ENCODE assay signal across 29 cellular contexts in the genomic region with DNA sequence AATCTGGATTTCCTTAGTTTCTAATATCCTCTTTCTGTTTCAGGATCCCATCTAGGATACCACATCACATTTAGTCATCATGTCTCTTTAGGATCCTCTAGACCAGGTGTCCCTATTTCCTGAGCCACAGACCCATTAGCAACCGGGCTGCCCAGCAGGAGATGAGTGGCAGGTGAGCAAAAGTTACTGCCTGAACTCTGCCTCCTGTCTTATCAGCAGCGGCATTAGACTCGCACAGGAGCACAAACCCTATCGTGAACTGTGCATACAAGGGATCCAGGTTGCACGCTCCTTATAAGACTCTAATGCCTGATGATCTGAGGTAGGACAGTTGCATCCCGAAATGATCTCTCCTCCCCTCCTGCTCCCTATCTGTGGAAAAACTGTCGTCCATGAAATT.
"Had no signal": no experiment of that assay in that cellular context is flagged by ENCODE, and none has a peak within 500 bp of the region (broad histone marks: within the 10 kb centered on the region; RNA-seq: fewer than 3 reads in every experiment).

No MANE protein-coding gene starts in this region.

- FAIRE-seq: bronchial epithelial cell had no signal

- H3K27ac Mint-ChIP-seq: activated CD4-positive, alpha-beta memory T cell treated with anti-CD3 and anti-CD28 coated beads for 36 hours; activated CD4-positive, alpha-beta T cell treated with anti-CD3 and anti-CD28 coated beads, Interleukin-2, amount 10 ng/mL, durations not matched to agents 7 days and 5 days; activated naive CD4-positive, alpha-beta T cell treated with anti-CD3 and anti-CD28 coated beads, Interleukin-2, amount 50 U/mL, for 72 hours; activated naive CD8-positive, alpha-beta T cell treated with anti-CD3 and anti-CD28 coated beads, Interleukin-2, amount 50 U/mL, for 24 hours had no signal

- H3K4me3 ChIP-seq: ascending aorta, body of pancreas, SJCRH30 had no signal

- H3K27ac ChIP-seq: ascending aorta, body of pancreas, SJCRH30, VCaP had no signal

- DNase-seq: activated CD4-positive, alpha-beta memory T cell treated with anti-CD3 and anti-CD28 coated beads for 36 hours; activated CD4-positive, alpha-beta T cell treated with anti-CD3 and anti-CD28 coated beads, Interleukin-2, amount 10 ng/mL, durations not matched to agents 7 days and 5 days; activated CD4-positive, CD25-positive, alpha-beta regulatory T cell; activated CD8-positive, alpha-beta memory T cell treated with anti-CD3 and anti-CD28 coated beads for 24 hours; activated effector memory CD4-positive, alpha-beta T cell treated with anti-CD3 and anti-CD28 coated beads, Interleukin-2, amount 50 U/mL, for 16 hours; activated naive CD4-positive, alpha-beta T cell treated with Interleukin-2 at 50 U/mL for 16 hours; activated naive CD8-positive, alpha-beta T cell treated with anti-CD3 and anti-CD28 coated beads, Interleukin-2, amount 50 U/mL, for 24 hours; activated T-cell treated with anti-CD3 and anti-CD28 coated beads, Interleukin-2, amount 50 U/mL, for 4 hours; amniotic stem cell; body of pancreas; central memory CD4-positive, alpha-beta T cell; Karpas-422; MM.1S; NCI-H1694; NCI-H2029; NCI-H2107; NCI-H2171 treated with DMSO at 0.1 percent for 48 hours; NCI-H226; NCI-H526 treated with DMSO at 0.1 percent for 48 hours; NCI-H82; Right ventricle myocardium superior; RPMI8226; SJCRH30; SK-N-SH; T-helper 1 cell had no signal

- H3K4me3 Mint-ChIP-seq: activated CD4-positive, alpha-beta memory T cell treated with anti-CD3 and anti-CD28 coated beads for 36 hours; activated CD4-positive, alpha-beta T cell treated with anti-CD3 and anti-CD28 coated beads, Interleukin-2, amount 10 ng/mL, durations not matched to agents 7 days and 5 days; activated naive CD8-positive, alpha-beta T cell treated with anti-CD3 and anti-CD28 coated beads, Interleukin-2, amount 50 U/mL, for 24 hours; activated T-cell treated with anti-CD3 and anti-CD28 coated beads, Interleukin-2, amount 50 U/mL, for 4 hours had no signal

- ATAC-seq: activated naive CD4-positive, alpha-beta T cell treated with anti-CD3 and anti-CD28 coated beads, Interleukin-2, amount 50 U/mL, for 72 hours; activated naive CD8-positive, alpha-beta T cell treated with anti-CD3 and anti-CD28 coated beads, Interleukin-2, amount 50 U/mL, for 24 hours; activated T-cell treated with anti-CD3 and anti-CD28 coated beads, Interleukin-2, amount 50 U/mL, for 4 hours; body of pancreas had no signal

- H3K9me2 ChIP-seq: SK-N-SH had no signal

- H3K9ac ChIP-seq: SK-N-SH had no signal

- H3K4me1 Mint-ChIP-seq: activated CD4-positive, alpha-beta T cell treated with anti-CD3 and anti-CD28 coated beads, Interleukin-2, amount 10 ng/mL, durations not matched to agents 7 days and 5 days; activated naive CD8-positive, alpha-beta T cell treated with anti-CD3 and anti-CD28 coated beads, Interleukin-2, amount 50 U/mL, for 24 hours had no signal

- H3K9me3 ChIP-seq: ascending aorta, body of pancreas, SJCRH30, SK-N-SH had no signal

- H3K9me3 Mint-ChIP-seq: activated CD4-positive, alpha-beta memory T cell treated with anti-CD3 and anti-CD28 coated beads for 36 hours; activated CD4-positive, alpha-beta T cell treated with anti-CD3 and anti-CD28 coated beads, Interleukin-2, amount 10 ng/mL, durations not matched to agents 7 days and 5 days; activated naive CD4-positive, alpha-beta T cell treated with anti-CD3 and anti-CD28 coated beads, Interleukin-2, amount 50 U/mL, for 72 hours; activated naive CD8-positive, alpha-beta T cell treated with anti-CD3 and anti-CD28 coated beads, Interleukin-2, amount 50 U/mL, for 24 hours; activated T-cell treated with anti-CD3 and anti-CD28 coated beads, Interleukin-2, amount 50 U/mL, for 4 hours had no signal

- H3K36me3 ChIP-seq: ascending aorta, SJCRH30 had no signal

- H3K36me3 Mint-ChIP-seq: activated CD4-positive, alpha-beta memory T cell treated with anti-CD3 and anti-CD28 coated beads for 36 hours; activated naive CD4-positive, alpha-beta T cell treated with anti-CD3 and anti-CD28 coated beads, Interleukin-2, amount 50 U/mL, for 72 hours had no signal

- H3K4me1 ChIP-seq: ascending aorta, body of pancreas had no signal

- H3K4me2 ChIP-seq: SK-N-SH had no signal

- H3K27me3 ChIP-seq: ascending aorta, body of pancreas had no signal
